In genomic region chr17:46286764-46287221, GRCh38 we compare ENCODE assay signal across 8 cellular contexts. TPM values are rescaled to one million over a fixed set of nuclear protein-coding genes. Genes with fewer than 3 reads are reported as not detected.
DNase-seq lines count a peak whose midpoint lies in the region; TF ChIP-seq lines count a peak whose summit lies in the region.
"Not testable (repeated sequence)": the region's sequence is repeated elsewhere in the genome, so short reads cannot be mapped to it uniquely, and the experiment has no call there.

No MANE protein-coding gene starts in this region.

- not testable (repeated sequence) for H2AK5ac ChIP-seq in mesenchymal stem cell (ENCODE audit: low read length, severe bottlenecking)

- H4K91ac ChIP-seq in mesenchymal stem cell (ENCODE audit: low read length), result not testable (repeated sequence)

- TF ChIP-seq CTCF in CD14-positive monocyte (IDR thresholded peaks at IDR 0.05) (peak; percentile 90), SK-N-SH (IDR thresholded peaks at IDR 0.05) (peak; percentile 95), esophagus squamous epithelium (IDR thresholded peaks at IDR 0.05) (peak; percentile 62 to 83 (median 76))

- not testable (repeated sequence) for H3K79me1 ChIP-seq in mesenchymal stem cell (replicated peaks; ENCODE audit: low read length, poor library complexity, severe bottlenecking)

- peaks cover 24% of the 10 kb centered on the region for H3K4me1 Mint-ChIP-seq in CD14-positive monocyte

- intact Hi-C loops in CD14-positive monocyte (cut with micrococcal nuclease), result loop anchor here in 1 of 2 donors (10.0 kb wide), 1 partner anchor 92 kb away; the partner anchor contains the start of gene KANSL1
- intact Hi-C loops in esophagus squamous epithelium (cut with DNase I), result not testable (repeated sequence)

- H3K23ac ChIP-seq in mesenchymal stem cell (ENCODE audit: low read length in 2 of 2), result not testable (repeated sequence)

- H3K27me3 ChIP-seq in HAP-1 (ENCODE audit: low read depth); SK-N-SH (ENCODE audit: insufficient read depth); esophagus squamous epithelium; mesenchymal stem cell (ENCODE audit: control insufficient read depth in 1 of 2, insufficient read depth in 1 of 2, low read length in 2 of 2): not testable (repeated sequence)

- peak overlapping the region; percentile 85 for H2AFZ ChIP-seq in SK-N-SH (ENCODE audit: low read depth)
- not testable (repeated sequence) for H2AFZ ChIP-seq in mesenchymal stem cell (ENCODE audit: low read depth, low read length)

- CTCF ChIA-PET in SK-N-SH (lab: Yijun Ruan, JAX), result interaction anchor here (0.6 to 3.1 kb wide), 21 partner anchors 9 to 709 kb away, joined by 3 to 24 read pairs (median 3); partner anchors contain the start of gene KANSL1

- H3K9ac ChIP-seq in SK-N-SH, result peak overlapping the region; percentile 10; the same call in 1 of the 2 replicates
- H3K9ac ChIP-seq in mesenchymal stem cell (ENCODE audit: low read length), result peak overlapping the region; percentile 1

- TF ChIP-seq RAD21 in SK-N-SH (IDR thresholded peaks at IDR 0.05; ENCODE audit: low read length), result peak; percentile 72

- not testable (repeated sequence) for H3K9me3 ChIP-seq in HAP-1; SK-N-SH; esophagus squamous epithelium; mesenchymal stem cell (ENCODE audit: control insufficient read depth, low read length)

- in situ Hi-C loops in HAP-1 (cut with MboI; ENCODE audit: low sequenced_read_pairs), result not testable (repeated sequence)

- H3K4me3 Mint-ChIP-seq in CD14-positive monocyte, result not testable (repeated sequence)

- not testable (repeated sequence) for H3K4ac ChIP-seq in mesenchymal stem cell (ENCODE audit: low read depth in 1 of 2, low read length in 2 of 2)

- not testable (repeated sequence) for H3K4me1 ChIP-seq in HAP-1; SK-N-SH (ENCODE audit: control insufficient read depth in 1 of 2, insufficient read depth in 2 of 2, low read depth in 1 of 2, low read length in 1 of 2); esophagus squamous epithelium; mesenchymal stem cell (ENCODE audit: control insufficient read depth, insufficient read depth, low read depth, low read length)

- TF ChIP-seq EP300 in SK-N-SH (IDR thresholded peaks at IDR 0.05; ENCODE audit: borderline replicate concordance in 1 of 2, low read depth in 1 of 2, low read length in 1 of 2), result not testable (repeated sequence)

- H3K27me3 Mint-ChIP-seq in CD14-positive monocyte (ENCODE audit: low read depth in 3 of 3), result not testable (repeated sequence)

- H3K36me3 ChIP-seq in HAP-1 (replicated peaks); SK-N-SH (replicated peaks in 1 of 2; ENCODE audit: control insufficient read depth in 1 of 2, insufficient read depth in 2 of 2, low read length in 1 of 2); esophagus squamous epithelium; mesenchymal stem cell (ENCODE audit: control insufficient read depth in 1 of 2, insufficient read depth in 2 of 2, low read depth in 1 of 2, low read length in 2 of 2): not testable (repeated sequence)

- H3K4me2 ChIP-seq in SK-N-SH (peak overlapping the region; percentile 61; the same call in 1 of the 2 replicates), mesenchymal stem cell (ENCODE audit: low read length, poor library complexity, severe bottlenecking) (peak overlapping the region; percentile 16)

- H3K27ac ChIP-seq in SK-N-SH (ENCODE audit: low read depth in 2 of 2, low read length in 1 of 2), result peak overlapping the region in 1 of 2 experiments; percentile 49; a peak in 2 of 4 replicates
- H3K27ac ChIP-seq in esophagus squamous epithelium, result not testable (repeated sequence)
- peak overlapping the region; percentile 72 for H3K27ac ChIP-seq in mesenchymal stem cell (ENCODE audit: low read length, poor library complexity, severe bottlenecking)

- not testable (repeated sequence) for H3K36me3 Mint-ChIP-seq in CD14-positive monocyte

- not testable (repeated sequence) for H3K14ac ChIP-seq in mesenchymal stem cell (ENCODE audit: low read length in 2 of 2)

- DNase-seq in CD14-positive monocyte (ENCODE audit: low spot score); esophagus squamous epithelium (lab: John Stamatoyannopoulos, UW): not testable (repeated sequence)
- DNase-seq in HAP-1 (ENCODE audit: low spot score in 2 of 2) (peak; percentile 66 to 75), NCI-H2107 treated with DMSO at 0.1 percent for 48 hours (lab: John Stamatoyannopoulos, UW; ENCODE audit: unreplicated experiment) (peak; percentile 98), SK-N-SH (peak; percentile 45), mesenchymal stem cell (peak; percentile 86)
- DNase-seq in activated effector memory CD4-positive, alpha-beta T cell treated with anti-CD3 and anti-CD28 coated beads, Interleukin-2, amount 50 U/mL, for 16 hours, result peak; percentile 69
- peak; percentile 65 to 76 for DNase-seq in stimulated activated CD4-positive, alpha-beta T cell treated with anti-CD3 and anti-CD28 coated beads, Interleukin-2, amount 100 ng/mL, for 48 hours

- not testable (repeated sequence) for H3K27ac Mint-ChIP-seq in CD14-positive monocyte

- not testable (repeated sequence) for H2BK120ac ChIP-seq in mesenchymal stem cell (ENCODE audit: low read depth, low read length)

- H3F3A ChIP-seq in SK-N-SH (replicated peaks; ENCODE audit: insufficient read depth), result peaks cover 11% of the 10 kb centered on the region

- not testable (repeated sequence) for H3K9me2 ChIP-seq in SK-N-SH

- 1% methylated on average over 3 of the region's 3 CpGs for WGBS in SK-N-SH (ENCODE audit: low lambda C conversion rate)
- 1% methylated on average over 3 of the region's 3 CpGs for WGBS in esophagus squamous epithelium, 2 donors
- WGBS in mesenchymal stem cell, result 6% methylated on average over 3 of the region's 3 CpGs

- H4K20me1 ChIP-seq in SK-N-SH (ENCODE audit: insufficient read depth), result not testable (repeated sequence)

- H4K8ac ChIP-seq in mesenchymal stem cell (ENCODE audit: low read length), result not testable (repeated sequence)

- H2BK12ac ChIP-seq in mesenchymal stem cell (ENCODE audit: low read length in 2 of 2), result not testable (repeated sequence)

- not testable (repeated sequence) for H3K4me3 ChIP-seq in HAP-1; esophagus squamous epithelium; mesenchymal stem cell (ENCODE audit: insufficient read depth in 1 of 2, low read depth in 1 of 2, low read length in 2 of 2)
- H3K4me3 ChIP-seq in SK-N-SH (ENCODE audit: low read depth in 2 of 2, low read length in 1 of 2), result peak overlapping the region in 1 of 2 experiments; percentile 37; a peak in 1 of 4 replicates

- POLR2A ChIA-PET in SK-N-SH (lab: Yijun Ruan, JAX), result not testable (repeated sequence)

- H3K18ac ChIP-seq in mesenchymal stem cell (ENCODE audit: low read depth in 1 of 2, low read length in 2 of 2), result not testable (repeated sequence)

- H3K9me3 Mint-ChIP-seq in CD14-positive monocyte, result not testable (repeated sequence)

- not testable (repeated sequence) for TF ChIP-seq POLR2A in esophagus squamous epithelium (IDR thresholded peaks at IDR 0.05)

- not testable (repeated sequence) for H2BK5ac ChIP-seq in mesenchymal stem cell (ENCODE audit: low read depth, low read length, poor library complexity, severe bottlenecking)

- H3K79me2 ChIP-seq in SK-N-SH (ENCODE audit: insufficient read depth), result not testable (repeated sequence)

- not testable (repeated sequence) for H2BK15ac ChIP-seq in mesenchymal stem cell (ENCODE audit: low read depth, poor library complexity, severe bottlenecking)

TF ChIP-seq in SK-N-SH, 30 proteins besides CTCF, POLR2A, EP300 and RAD21:
- TF ChIP-seq MXI1 (IDR thresholded peaks at IDR 0.05; ENCODE audit: low read depth, low read length) (0 out of 2 replicates have a peak, but pooled peaks have one; percentile 27), SMC3 (IDR thresholded peaks at IDR 0.05; ENCODE audit: low read depth, low read length) (peak; percentile 67), FOSL2 (IDR thresholded peaks at IDR 0.05; ENCODE audit: borderline replicate concordance, low read depth) (peak; percentile 40; the same call in 1 of the 2 replicates), TCF12 (IDR thresholded peaks at IDR 0.05) (peak; percentile 46)
- TF ChIP-seq, protein P1, sequence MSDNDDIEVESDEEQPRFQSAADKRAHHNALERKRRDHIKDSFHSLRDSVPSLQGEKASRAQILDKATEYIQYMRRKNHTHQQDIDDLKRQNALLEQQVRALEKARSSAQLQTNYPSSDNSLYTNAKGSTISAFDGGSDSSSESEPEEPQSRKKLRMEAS (IDR thresholded peaks at IDR 0.05; ENCODE audit: low read depth), result peak; percentile 54; the same call in 1 of the 2 replicates

RNA-seq across cellular contexts. Expression of gene LRRC37A, which starts 8.1 kb away (rescaled TPM):
- polyA plus RNA-seq in CD14-positive monocyte, result under 1 TPM; 0.23 to 0.38 TPM
- polyA plus RNA-seq in SK-N-SH (2012; rRNA removed), result 1.6 and 1.8 TPM in 2 replicates
- polyA plus RNA-seq in SK-N-SH (2012; cell fraction: cytosol; rRNA removed), result 0.94 and 1.4 TPM in 2 replicates
- polyA plus RNA-seq in SK-N-SH (2012; cell fraction: nucleus; rRNA removed), result 3.8 and 5.4 TPM in 2 replicates
- 1 to 10 TPM in 2 of 4 donors, under 1 TPM in 2; 0.18 to 1.1 (median 0.85) TPM for total RNA-seq in esophagus squamous epithelium
- polyA plus RNA-seq in mesenchymal stem cell (2013, experiment 1 of 2), result 0.98 TPM
- 0.99 TPM for polyA plus RNA-seq in mesenchymal stem cell (2013, experiment 2 of 2)
